Comparison of ENCODE assay signal across 17 cellular contexts in the genomic region with DNA sequence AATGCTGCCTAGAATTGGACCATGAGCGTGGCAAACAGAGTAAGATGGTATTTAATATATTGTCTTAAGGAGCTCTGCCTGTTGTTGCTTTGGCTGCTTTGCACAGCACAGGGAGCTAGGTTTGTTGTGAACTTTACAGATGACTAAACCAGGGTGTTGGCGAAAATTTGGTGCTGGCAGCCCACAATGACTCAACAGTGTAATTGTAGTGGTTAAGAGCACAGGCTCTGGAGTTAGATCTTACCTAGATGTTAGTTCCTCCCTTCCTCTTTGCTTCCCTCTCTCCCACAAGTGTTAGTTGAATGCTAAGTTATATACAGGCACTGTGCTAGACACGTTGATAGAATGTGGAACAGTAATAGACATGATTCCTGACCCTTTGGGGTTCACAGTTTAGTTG.
DNase-seq lines count a peak whose midpoint lies in the region; ATAC-seq and TF ChIP-seq lines count a peak whose summit lies in the region.
"Had no signal": no experiment of that assay in that cellular context is flagged by ENCODE, and none has a peak within 500 bp of the region (broad histone marks: within the 10 kb centered on the region; RNA-seq: fewer than 3 reads in every experiment).

No MANE protein-coding gene starts in this region.

- CTCF ChIA-PET in activated CD8-positive, alpha-beta memory T cell treated with anti-CD3 and anti-CD28 coated beads, Interleukin-2, amount 10 ng/mL, durations not matched to agents 7 days and 5 days (lab: Charles Lee) = no interaction called here

- H3K27me3 Mint-ChIP-seq in activated CD8-positive, alpha-beta memory T cell treated with anti-CD3 and anti-CD28 coated beads, Interleukin-2, amount 10 ng/mL, durations not matched to agents 7 days and 5 days = peaks cover 2% of the 10 kb centered on the region

- H3K4me3 Mint-ChIP-seq in activated CD8-positive, alpha-beta memory T cell treated with anti-CD3 and anti-CD28 coated beads, Interleukin-2, amount 10 ng/mL, durations not matched to agents 7 days and 5 days = no peak overlapping the region
- H3K4me3 Mint-ChIP-seq: HFFc6 had no signal

- no peak for TF ChIP-seq CTCF in RWPE2 (IDR thresholded peaks at IDR 0.05; ENCODE audit: poor library complexity, severe bottlenecking)
- TF ChIP-seq CTCF in coronary artery (IDR thresholded peaks at IDR 0.05) = no peak
- no peak for TF ChIP-seq CTCF in upper lobe of left lung (IDR thresholded peaks at IDR 0.05)

- H3K9me3 ChIP-seq in RWPE2 (ENCODE audit: severe bottlenecking) (no peaks in the 10 kb centered on the region), upper lobe of left lung (no peaks in the 10 kb centered on the region)
- H3K9me3 ChIP-seq: mucosa of descending colon, ovary had no signal

- no peaks in the 10 kb centered on the region for H3K27me3 ChIP-seq in RWPE2 (ENCODE audit: insufficient read depth, poor library complexity, severe bottlenecking)
- no peaks in the 10 kb centered on the region for H3K27me3 ChIP-seq in upper lobe of left lung
- H3K27me3 ChIP-seq: ovary had no signal

- H3K9me3 Mint-ChIP-seq in activated CD8-positive, alpha-beta memory T cell treated with anti-CD3 and anti-CD28 coated beads, Interleukin-2, amount 10 ng/mL, durations not matched to agents 7 days and 5 days (ENCODE audit: low read depth) = no peaks in the 10 kb centered on the region

- no peak for TF ChIP-seq POLR2A in upper lobe of left lung (IDR thresholded peaks at IDR 0.05)

- H3K36me3 ChIP-seq in RWPE2 (ENCODE audit: low read depth) (no peaks in the 10 kb centered on the region), upper lobe of left lung (no peaks in the 10 kb centered on the region)
- H3K36me3 ChIP-seq: ovary had no signal

- DNase-seq in activated CD8-positive, alpha-beta memory T cell treated with anti-CD3 and anti-CD28 coated beads, Interleukin-2, amount 10 ng/mL, durations not matched to agents 7 days and 5 days = peak; percentile 50
- no peak for DNase-seq in activated CD8-positive, alpha-beta memory T cell treated with anti-CD3 and anti-CD28 coated beads for 24 hours
- no peak for DNase-seq in RWPE2 (ENCODE audit: low spot score)
- DNase-seq in islet precursor cell = peak; percentile 79
- no peak for DNase-seq in coronary artery (ENCODE audit: low spot score)
- no peak for DNase-seq in upper lobe of left lung
- no peak for DNase-seq in cerebellar nuclear complex (lab: John Stamatoyannopoulos, UW)
- DNase-seq: ACHN; activated CD8-positive, alpha-beta memory T cell treated with anti-CD3 and anti-CD28 coated beads, Interleukin-2, amount 50 U/mL, for 48 hours; foreskin melanocyte; HFFc6; mucosa of descending colon; NCI-H2107; ovary had no signal

- H3K27ac Mint-ChIP-seq in activated CD8-positive, alpha-beta memory T cell treated with anti-CD3 and anti-CD28 coated beads, Interleukin-2, amount 10 ng/mL, durations not matched to agents 7 days and 5 days = no peak overlapping the region
- H3K27ac Mint-ChIP-seq: HFFc6 had no signal

- ATAC-seq in activated CD8-positive, alpha-beta memory T cell treated with anti-CD3 and anti-CD28 coated beads, Interleukin-2, amount 10 ng/mL, durations not matched to agents 7 days and 5 days = peak; percentile 51
- peak; percentile 62 for ATAC-seq in HG02885 (IDR thresholded peaks at IDR 0.05; ENCODE audit: poor library complexity, unreplicated experiment)
- ATAC-seq in RWPE2 (ENCODE audit: low read depth) = peak; percentile 27; the same call in 1 of the 3 replicates
- ATAC-seq in upper lobe of left lung (ENCODE audit: low FRiP score in 2 of 2) = no peak
- ATAC-seq: mucosa of descending colon, Panc1 had no signal

- no peak for TF ChIP-seq EP300 in upper lobe of left lung (IDR thresholded peaks at IDR 0.05)

- H3K4me1 ChIP-seq in RWPE2 (ENCODE audit: insufficient read depth, poor library complexity, severe bottlenecking) = no peaks in the 10 kb centered on the region
- H3K4me1 ChIP-seq in upper lobe of left lung = no peaks in the 10 kb centered on the region

- WGBS in upper lobe of left lung, 2 donors = 57 to 64% methylated on average over 1 to 3 of the region's 3 CpGs

- no peak overlapping the region for H3K27ac ChIP-seq in RWPE2 (ENCODE audit: poor library complexity, severe bottlenecking)
- H3K27ac ChIP-seq in coronary artery = no peak overlapping the region
- no peak overlapping the region for H3K27ac ChIP-seq in upper lobe of left lung
- H3K27ac ChIP-seq: KMS-11, ovary had no signal

- H3K4me3 ChIP-seq in RWPE2 (ENCODE audit: severe bottlenecking) (no peak overlapping the region), coronary artery (no peak overlapping the region), upper lobe of left lung (no peak overlapping the region)
- H3K4me3 ChIP-seq: mucosa of descending colon, ovary had no signal

- H3K36me3 Mint-ChIP-seq in activated CD8-positive, alpha-beta memory T cell treated with anti-CD3 and anti-CD28 coated beads, Interleukin-2, amount 10 ng/mL, durations not matched to agents 7 days and 5 days = no peaks in the 10 kb centered on the region

- H3K4me1 Mint-ChIP-seq in activated CD8-positive, alpha-beta memory T cell treated with anti-CD3 and anti-CD28 coated beads, Interleukin-2, amount 10 ng/mL, durations not matched to agents 7 days and 5 days = peaks cover 10% of the 10 kb centered on the region

Comparison
In these comparisons a context has a peak if more than half of its experiments do, and no peak if none do; other contexts are left out.
1. DNase-seq: peak in activated CD8-positive, alpha-beta memory T cell treated with anti-CD3 and anti-CD28 coated beads, Interleukin-2, amount 10 ng/mL, durations not matched to agents 7 days and 5 days (single experiment) and islet precursor cell (single experiment); none in activated CD8-positive, alpha-beta memory T cell treated with anti-CD3 and anti-CD28 coated beads for 24 hours (single experiment), RWPE2 (single experiment), coronary artery (single experiment), upper lobe of left lung (0 of 2) and cerebellar nuclear complex (0 of 2).
2. ATAC-seq: peak in activated CD8-positive, alpha-beta memory T cell treated with anti-CD3 and anti-CD28 coated beads, Interleukin-2, amount 10 ng/mL, durations not matched to agents 7 days and 5 days (single experiment), HG02885 (single experiment) and RWPE2 (single experiment); none in upper lobe of left lung (0 of 2).